ENCODE assay signal across 8 cellular contexts in the genomic region with DNA sequence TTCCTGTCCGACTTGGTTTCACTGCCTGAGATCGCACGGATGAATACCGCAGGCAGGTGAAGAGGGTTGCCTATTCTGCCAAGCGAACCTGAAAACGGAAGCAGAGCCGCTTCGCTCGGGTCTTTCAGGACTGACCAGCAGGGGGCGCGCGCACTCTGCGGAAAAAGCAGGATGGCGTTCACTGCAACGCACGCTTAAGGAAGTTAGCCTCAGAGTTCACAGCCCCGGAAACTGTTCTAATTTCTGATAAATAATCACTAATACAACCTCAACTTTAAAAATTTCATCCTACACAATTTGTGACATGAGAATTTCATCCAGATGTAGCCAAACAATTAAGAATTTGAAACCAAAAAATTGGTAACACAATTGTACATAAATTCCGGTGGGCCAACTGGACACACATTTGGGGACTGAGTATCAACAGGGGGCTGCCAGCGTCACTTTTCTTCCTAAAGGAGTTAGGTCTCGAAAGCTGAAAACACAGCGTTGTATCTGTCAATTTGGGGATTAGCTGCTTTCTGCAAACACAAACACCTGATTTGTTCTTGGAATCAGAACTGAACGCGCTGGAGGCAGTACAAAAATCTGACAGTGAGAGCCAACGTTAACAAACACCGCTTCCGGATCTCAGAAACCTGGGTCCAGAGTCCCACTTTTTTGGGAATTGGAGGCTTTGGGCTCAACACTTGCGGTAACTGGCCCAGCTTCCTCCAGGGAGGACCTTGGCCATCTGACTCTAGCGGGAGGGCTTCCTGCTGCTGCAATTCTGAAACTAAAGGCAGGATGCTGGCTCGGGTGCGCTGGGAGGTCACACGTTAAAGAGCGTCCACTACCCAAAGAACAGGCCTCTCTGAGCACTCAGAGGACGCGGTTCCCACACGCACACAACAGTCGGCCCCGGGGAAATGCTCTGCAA. TPM values are rescaled to one million over a fixed set of nuclear protein-coding genes. Genes with fewer than 3 reads are reported as not detected.
A peak's percentile ranks its signal among the peaks of the same experiment; 100 is the strongest.
DNase-seq lines count a peak whose midpoint lies in the region; ATAC-seq and TF ChIP-seq lines count a peak whose summit lies in the region.

No MANE protein-coding gene starts in this region.

- peak; percentile 73 for ATAC-seq in GM21515 (IDR thresholded peaks at IDR 0.05; ENCODE audit: unreplicated experiment)
- ATAC-seq in gastroesophageal sphincter: peak; percentile 67
- peak; percentile 66 for ATAC-seq in thoracic aorta (ENCODE audit: insufficient number of reproducible peaks, low FRiP score, low read depth)

- intact Hi-C loops in ovary (cut with DNase I): loop anchor here (5.0 to 10.0 kb wide), 5 partner anchors 102 to 412 kb away; a partner anchor contains a TSS

- H3K4me3 ChIP-seq in gastroesophageal sphincter (peak overlapping the region in 1 of 2 donors; percentile 34), ovary (no peak overlapping the region), thoracic aorta (peak overlapping the region; percentile 94)

- H3K9me3 ChIP-seq in gastroesophageal sphincter: no peaks in the 10 kb centered on the region
- H3K9me3 ChIP-seq in ovary: no peaks in the 10 kb centered on the region
- no peaks in the 10 kb centered on the region for H3K9me3 ChIP-seq in thoracic aorta

- peak; percentile 91 for DNase-seq in D341Med (ENCODE audit: low spot score)
- DNase-seq in LHCN-M2 (ENCODE audit: low read depth): peak; percentile 61
- peak; percentile 80 for DNase-seq in SK-MEL-5 (ENCODE audit: low read depth, low spot score)
- peak; percentile 86 for DNase-seq in activated gamma-delta T cell treated with anti-CD3 and anti-CD28 coated beads, Interleukin-2, amount 50 U/mL, for 16 hours (ENCODE audit: low read depth)
- DNase-seq in ovary: peak; percentile 73 to 89 (median 87)
- DNase-seq in thoracic aorta (ENCODE audit: low spot score): no peak

- in situ Hi-C loops in SK-MEL-5 (cut with HindIII; ENCODE audit: low pct_unique_long_range_greater_than_20kb, low sequenced_read_pairs): no loop called here

- peak overlapping the region; percentile 77 to 99 (median 98) for H3K27ac ChIP-seq in gastroesophageal sphincter
- H3K27ac ChIP-seq in ovary: peak overlapping the region in 1 of 2 donors; percentile 46
- peak overlapping the region; percentile 97 to 100 for H3K27ac ChIP-seq in thoracic aorta

- TF ChIP-seq POLR2A in gastroesophageal sphincter (IDR thresholded peaks at IDR 0.05) (no peak), ovary (IDR thresholded peaks at IDR 0.05) (no peak)

- H3K27me3 ChIP-seq in gastroesophageal sphincter: no peaks in the 10 kb centered on the region
- H3K27me3 ChIP-seq in ovary: no peaks in the 10 kb centered on the region
- H3K27me3 ChIP-seq in thoracic aorta (replicated peaks; ENCODE audit: insufficient read depth): no peaks in the 10 kb centered on the region

- peaks cover 5 to 100% (median 75%) of the 10 kb centered on the region in 3 donors for H3K4me1 ChIP-seq in gastroesophageal sphincter
- H3K4me1 ChIP-seq in ovary (ENCODE audit: insufficient read depth): peaks cover 4% of the 10 kb centered on the region
- H3K4me1 ChIP-seq in thoracic aorta (ENCODE audit: control insufficient read depth in 1 of 2, low read depth in 2 of 2): peaks cover 80 to 93% of the 10 kb centered on the region in 2 donors

- TF ChIP-seq EP300 in gastroesophageal sphincter (IDR thresholded peaks at IDR 0.05) (no peak), ovary (IDR thresholded peaks at IDR 0.05) (no peak)

- TF ChIP-seq CTCF in gastroesophageal sphincter (IDR thresholded peaks at IDR 0.05) (peak; percentile 91 to 98 (median 95)), ovary (IDR thresholded peaks at IDR 0.05) (peak; percentile 81 to 95 (median 92)), thoracic aorta (IDR thresholded peaks at IDR 0.05) (peak; percentile 93)

- WGBS in gastroesophageal sphincter (ENCODE audit: low coverage in 1 of 2), 2 donors: 4 to 8% methylated on average over 12 to 17 of the region's 37 CpGs
- 22 to 28% (median 22%) methylated on average over 37 of the region's 37 CpGs for WGBS in ovary, 3 donors

- H3K36me3 ChIP-seq in gastroesophageal sphincter: peaks cover 0 to 17% of the 10 kb centered on the region in 2 donors
- H3K36me3 ChIP-seq in ovary: no peaks in the 10 kb centered on the region
- H3K36me3 ChIP-seq in thoracic aorta: peaks cover 23% of the 10 kb centered on the region

RNA-seq across cellular contexts. Expression of a gene that starts 8.8 kb away (rescaled TPM):
- 43.1 and 44.6 TPM in 2 replicates for total RNA-seq in LHCN-M2 (2014; rRNA removed)
- polyA plus RNA-seq in LHCN-M2 (2012): 58.3 TPM
- 53.5 and 59.0 TPM in 2 replicates for total RNA-seq in SK-MEL-5 (2014; rRNA removed; shearing (Covaris generic))
- polyA plus RNA-seq in SK-MEL-5 (2015; cell fraction: cytosol; rRNA removed): 102 and 111 TPM in 2 replicates
- polyA plus RNA-seq in SK-MEL-5 (2015; cell fraction: nucleus; rRNA removed): 68.5 and 75.2 TPM in 2 replicates
- total RNA-seq in gastroesophageal sphincter: 100 to 1,000 TPM in 3 of 4 donors, 10 to 100 TPM in 1; 78.3 to 182 (median 152) TPM
- 10 to 100 TPM; 16.1 to 49.4 (median 23.4) TPM for total RNA-seq in ovary
- 10 to 100 TPM; 23.1 to 35.1 TPM for polyA plus RNA-seq in ovary
- 100 to 1,000 TPM; 406 to 488 TPM for total RNA-seq in thoracic aorta
